21 cellular contexts compared by ENCODE assay signal in genomic region chr14:59961518-59962062, GRCh38. TPM values are rescaled to one million over a fixed set of nuclear protein-coding genes. Genes with fewer than 3 reads are reported as not detected.
DNase-seq lines count a peak whose midpoint lies in the region; ATAC-seq lines count a peak whose summit lies in the region.
"Had no signal": no experiment of that assay in that cellular context is flagged by ENCODE, and none has a peak within 500 bp of the region (broad histone marks: within the 10 kb centered on the region; RNA-seq: fewer than 3 reads in every experiment).

No MANE protein-coding gene starts in this region.

- H2AFZ ChIP-seq in ACC112 (ENCODE audit: low read length, unreplicated experiment) = peak overlapping the region; percentile 5

- no peak overlapping the region for H3K27ac ChIP-seq in ACC112 (ENCODE audit: low read depth, low read length)

- H3K79me2 ChIP-seq in ACC112 (ENCODE audit: control insufficient read depth, insufficient read depth, low read length, unreplicated experiment) = no peaks in the 10 kb centered on the region

- H3K9me3 ChIP-seq in MG63 = no peaks in the 10 kb centered on the region

- H3K36me3 ChIP-seq in ACC112 (ENCODE audit: insufficient read depth, low read length) (no peaks in the 10 kb centered on the region), MG63 (no peaks in the 10 kb centered on the region)

- in situ Hi-C loops in ACHN (cut with HindIII; ENCODE audit: low pct_ligation_motif_present, low pct_unique_long_range_greater_than_20kb, low sequenced_read_pairs) = no loop called here

- ATAC-seq in GM19043 (IDR thresholded peaks at IDR 0.05; ENCODE audit: low read depth, unreplicated experiment) (peak; percentile 35), GM21786 (IDR thresholded peaks at IDR 0.05; ENCODE audit: unreplicated experiment) (peak; percentile 68), HG03354 (IDR thresholded peaks at IDR 0.05; ENCODE audit: poor library complexity, severe bottlenecking, unreplicated experiment) (peak; percentile 42), HG02759 (IDR thresholded peaks at IDR 0.05; ENCODE audit: unreplicated experiment) (no peak)
- ATAC-seq: activated CD4-positive, alpha-beta T cell treated with anti-CD3 and anti-CD28 coated beads for 36 hours; activated T-cell treated with anti-CD3 and anti-CD28 coated beads, Interleukin-2, amount 50 U/mL, for 72 hours; Right ventricle myocardium inferior; T-helper 17 cell had no signal

- H3K27me3 ChIP-seq in ACC112 (ENCODE audit: insufficient read depth, low read length) (no peaks in the 10 kb centered on the region), MG63 (no peaks in the 10 kb centered on the region)

- no peak for DNase-seq in MG63
- DNase-seq in ACHN = no peak
- no peak for DNase-seq in NCI-H526 (lab: John Stamatoyannopoulos, UW)
- DNase-seq: 8988T; activated CD4-positive, alpha-beta T cell treated with anti-CD3 and anti-CD28 coated beads for 36 hours; activated T-cell treated with anti-CD3 and anti-CD28 coated beads, Interleukin-2, amount 50 U/mL, for 72 hours; CD4-positive, CD25-positive, alpha-beta regulatory T cell; DMS79 treated with DMSO at 0.1 percent for 48 hours; foreskin melanocyte; IMR-90; NCI-H1105 treated with DMSO at 0.1 percent for 48 hours; NCI-H2171 treated with DMSO at 0.1 percent for 48 hours; stimulated activated CD4-positive, alpha-beta T cell treated with anti-CD3 and anti-CD28 coated beads, Interleukin-2, amount 100 ng/mL, for 48 hours; T-helper 17 cell had no signal

- H3K4me3 ChIP-seq in ACC112 (ENCODE audit: low read depth, low read length) (no peak overlapping the region), MG63 (no peak overlapping the region)

- H3K4me1 ChIP-seq in ACC112 (ENCODE audit: control insufficient read depth, insufficient read depth, low read length, unreplicated experiment) = peaks cover 10% of the 10 kb centered on the region

RNA-seq across cellular contexts. Expression of gene LRRC9, which starts 41.6 kb away (rescaled TPM):
- total RNA-seq in MG63 (2014; rRNA removed; shearing (Covaris generic); ENCODE audit: low replicate concordance) = not detected in 2 replicates
- total RNA-seq: activated CD4-positive, alpha-beta T cell treated with anti-CD3 and anti-CD28 coated beads for 36 hours; activated T-cell treated with anti-CD3 and anti-CD28 coated beads, Interleukin-2, amount 50 U/mL, for 72 hours; CD4-positive, CD25-positive, alpha-beta regulatory T cell; chondrocyte; IMR-90; T-helper 17 cell had no signal
